ENCODE assay signal across 8 cellular contexts in genomic region chr17:18681767-18682571, GRCh38. TPM values are rescaled to one million over a fixed set of nuclear protein-coding genes. Genes with fewer than 3 reads are reported as not detected.
DNase-seq lines count a peak whose midpoint lies in the region; ATAC-seq lines count a peak whose summit lies in the region.
"Not testable (repeated sequence)": the region's sequence is repeated elsewhere in the genome, so short reads cannot be mapped to it uniquely, and the experiment has no call there.

TSS of gene FOXO3B (minus strand) at chr17:18682314. CDS start at chr17:18681651, 663 bp downstream.

- DNase-seq in Ammon's horn (ENCODE audit: low spot score) = peak; percentile 96
- peak; percentile 94 to 96 for DNase-seq in NCI-H524 (lab: John Stamatoyannopoulos, UW)
- peak; percentile 87 for DNase-seq in activated CD4-positive, alpha-beta T cell treated with anti-CD3 and anti-CD28 coated beads, Interleukin-2, amount 10 ng/mL, durations not matched to agents 7 days and 5 days
- DNase-seq in kidney tubule cell (ENCODE audit: low spot score) = peak; percentile 91
- peak; percentile 10 to 42 for DNase-seq in stimulated activated CD4-positive, alpha-beta T cell treated with anti-CD3 and anti-CD28 coated beads, Interleukin-15, amount 100 ng/mL, for 1 hour (ENCODE audit: low read depth in 1 of 2, low spot score in 1 of 2)

- intact Hi-C loops in dendritic cell treated with granulocyte-macrophage colony-stimulating factor and Interleukin-4, amounts not matched to agents 40 ng/mL and 50 ng/mL, for 4 days (cut with micrococcal nuclease) = not testable (repeated sequence)

- not testable (repeated sequence) for H3K4me1 Mint-ChIP-seq in activated CD4-positive, alpha-beta T cell treated with anti-CD3 and anti-CD28 coated beads, Interleukin-2, amount 10 ng/mL, durations not matched to agents 7 days and 5 days; dendritic cell treated with granulocyte-macrophage colony-stimulating factor and Interleukin-4, amounts not matched to agents 40 ng/mL and 50 ng/mL, for 4 days (ENCODE audit: low read depth)

- not testable (repeated sequence) for H3K27me3 Mint-ChIP-seq in activated CD4-positive, alpha-beta T cell treated with anti-CD3 and anti-CD28 coated beads, Interleukin-2, amount 10 ng/mL, durations not matched to agents 7 days and 5 days; dendritic cell treated with granulocyte-macrophage colony-stimulating factor and Interleukin-4, amounts not matched to agents 40 ng/mL and 50 ng/mL, for 4 days

- peak; percentile 97 for ATAC-seq in GM19328 (IDR thresholded peaks at IDR 0.05; ENCODE audit: unreplicated experiment)
- ATAC-seq in HG03432 (IDR thresholded peaks at IDR 0.05; ENCODE audit: unreplicated experiment) = peak; percentile 89

- CTCF ChIA-PET in activated CD4-positive, alpha-beta T cell treated with anti-CD3 and anti-CD28 coated beads, Interleukin-2, amount 10 ng/mL, durations not matched to agents 7 days and 5 days (lab: Charles Lee) = interaction anchor here (1.9 kb wide), 1 partner anchor 56 kb away, joined by 9 read pairs; no protein-coding TSS in a partner anchor

- H3K27ac Mint-ChIP-seq in activated CD4-positive, alpha-beta T cell treated with anti-CD3 and anti-CD28 coated beads, Interleukin-2, amount 10 ng/mL, durations not matched to agents 7 days and 5 days = peak within 1 kb of the TSS; percentile 89
- not testable (repeated sequence) for H3K27ac Mint-ChIP-seq in dendritic cell treated with granulocyte-macrophage colony-stimulating factor and Interleukin-4, amounts not matched to agents 40 ng/mL and 50 ng/mL, for 4 days

- H3K9me3 Mint-ChIP-seq in activated CD4-positive, alpha-beta T cell treated with anti-CD3 and anti-CD28 coated beads, Interleukin-2, amount 10 ng/mL, durations not matched to agents 7 days and 5 days; dendritic cell treated with granulocyte-macrophage colony-stimulating factor and Interleukin-4, amounts not matched to agents 40 ng/mL and 50 ng/mL, for 4 days: not testable (repeated sequence)

- peaks cover 11% of the 10 kb centered on the region for H3K36me3 Mint-ChIP-seq in activated CD4-positive, alpha-beta T cell treated with anti-CD3 and anti-CD28 coated beads, Interleukin-2, amount 10 ng/mL, durations not matched to agents 7 days and 5 days (ENCODE audit: low read depth)
- not testable (repeated sequence) for H3K36me3 Mint-ChIP-seq in dendritic cell treated with granulocyte-macrophage colony-stimulating factor and Interleukin-4, amounts not matched to agents 40 ng/mL and 50 ng/mL, for 4 days (ENCODE audit: low read depth)

- H3K4me3 Mint-ChIP-seq in activated CD4-positive, alpha-beta T cell treated with anti-CD3 and anti-CD28 coated beads, Interleukin-2, amount 10 ng/mL, durations not matched to agents 7 days and 5 days = peak within 1 kb of the TSS; percentile 85
- H3K4me3 Mint-ChIP-seq in dendritic cell treated with granulocyte-macrophage colony-stimulating factor and Interleukin-4, amounts not matched to agents 40 ng/mL and 50 ng/mL, for 4 days = peak within 1 kb of the TSS; percentile 71

- POLR2A ChIA-PET in activated CD4-positive, alpha-beta T cell treated with anti-CD3 and anti-CD28 coated beads, Interleukin-2, amount 10 ng/mL, durations not matched to agents 7 days and 5 days (lab: Charles Lee) = not testable (repeated sequence)

RNA-seq across cellular contexts. Expression of gene FOXO3B, which starts in this region (rescaled TPM):
- 1 to 10 TPM; 3.1 to 3.2 TPM for total RNA-seq in activated CD4-positive, alpha-beta T cell treated with anti-CD3 and anti-CD28 coated beads, Interleukin-2, amount 10 ng/mL, durations not matched to agents 7 days and 5 days

Comparison
In these comparisons a context has a peak if more than half of its experiments do, and no peak if none do; other contexts are left out.
1. Peak in every context shown above with its lines: DNase-seq and ATAC-seq.
2. DNase-seq: peak in every context shown above with its lines; median percentile 96 in Ammon's horn; 95 in NCI-H524; 91 in kidney tubule cell; 87 in activated CD4-positive, alpha-beta T cell treated with anti-CD3 and anti-CD28 coated beads, Interleukin-2, amount 10 ng/mL, durations not matched to agents 7 days and 5 days; 26 in stimulated activated CD4-positive, alpha-beta T cell treated with anti-CD3 and anti-CD28 coated beads, Interleukin-15, amount 100 ng/mL, for 1 hour.